In the genomic region with DNA sequence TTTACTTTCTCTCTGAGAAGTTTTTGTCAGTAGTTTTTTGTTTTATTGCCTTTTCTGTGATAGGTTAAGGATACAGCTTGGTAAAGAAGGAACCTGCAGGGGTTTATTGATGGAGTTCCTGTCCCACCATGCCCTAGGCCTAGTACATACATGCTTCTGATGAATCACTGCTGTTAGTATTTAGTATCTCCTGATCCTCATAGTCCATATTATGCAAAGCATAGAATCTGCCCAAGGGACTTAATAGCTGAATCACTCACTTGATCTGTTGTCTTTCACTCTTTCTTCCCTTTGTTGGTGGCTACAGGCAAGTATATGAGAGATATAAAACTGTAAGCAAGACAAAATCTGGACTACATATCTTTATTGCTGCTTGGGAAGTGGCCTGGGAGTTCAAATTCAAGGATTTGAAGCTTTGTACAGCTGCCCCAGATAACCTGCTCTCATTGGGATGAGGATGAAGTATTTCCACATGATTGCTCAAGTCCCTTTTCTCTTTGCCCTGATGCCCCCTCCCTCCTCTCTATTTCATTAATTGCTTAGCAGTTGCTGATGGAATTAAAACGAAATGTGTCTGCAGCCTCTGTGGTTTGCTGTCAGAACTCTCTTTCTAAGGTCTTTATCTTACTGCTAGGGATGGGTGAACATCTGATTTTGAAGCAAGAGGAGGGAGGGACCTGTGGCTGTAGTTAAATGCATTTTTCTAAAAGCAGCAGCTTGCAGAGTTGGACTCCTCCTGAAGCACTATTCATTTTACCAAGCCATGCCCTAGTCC, we compare ENCODE assay signal across 10 cellular contexts.
DNase-seq lines count a peak whose midpoint lies in the region; ATAC-seq and TF ChIP-seq lines count a peak whose summit lies in the region.
"Had no signal": no experiment of that assay in that cellular context is flagged by ENCODE, and none has a peak within 500 bp of the region (broad histone marks: within the 10 kb centered on the region; RNA-seq: fewer than 3 reads in every experiment).

No MANE protein-coding gene starts in this region.

- H3K36me3 ChIP-seq in DND-41 (ENCODE audit: insufficient read depth, low read length) (peaks cover 2% of the 10 kb centered on the region; the same call in 1 of the 2 replicates), OCI-LY1 (ENCODE audit: insufficient read depth, low read length) (no peaks in the 10 kb centered on the region)
- H3K36me3 ChIP-seq: neutrophil had no signal

- DNase-seq in DND-41 (no peak), dorsolateral prefrontal cortex (no peak), non-pigmented ciliary epithelial cell (ENCODE audit: low read depth) (peak; percentile 20), NCI-H69 (lab: John Stamatoyannopoulos, UW) (no peak), cerebellum (ENCODE audit: low spot score) (no peak), nucleus accumbens (lab: John Stamatoyannopoulos, UW) (no peak)
- DNase-seq: activated CD8-positive, alpha-beta memory T cell treated with anti-CD3 and anti-CD28 coated beads, Interleukin-2, amount 50 U/mL, for 48 hours had no signal

- H3K4me1 ChIP-seq in DND-41 (ENCODE audit: insufficient read depth, low read length) (no peaks in the 10 kb centered on the region), OCI-LY1 (ENCODE audit: insufficient read depth, low read length, severe bottlenecking) (peaks cover 26% of the 10 kb centered on the region)

- H2AFZ ChIP-seq in DND-41 (ENCODE audit: low read depth, low read length) (no peak overlapping the region), OCI-LY1 (ENCODE audit: low read length) (no peak overlapping the region)

- intact Hi-C loops in dorsolateral prefrontal cortex (cut with DNase I): no loop called here

- H3K9me3 ChIP-seq in DND-41 (ENCODE audit: insufficient read depth, low read length, severe bottlenecking) (peaks cover under 1% of the 10 kb centered on the region), OCI-LY1 (ENCODE audit: low read length) (no peaks in the 10 kb centered on the region)
- H3K9me3 ChIP-seq: neutrophil had no signal

- ATAC-seq in DND-41 (ENCODE audit: insufficient read depth, low read depth): peak; percentile 22; the same call in 1 of the 3 replicates
- no peak for ATAC-seq in HG03025 (IDR thresholded peaks at IDR 0.05; ENCODE audit: low FRiP score, unreplicated experiment)

- H3K27me3 ChIP-seq in DND-41 (ENCODE audit: insufficient read depth, low read length, poor library complexity): no peaks in the 10 kb centered on the region
- no peaks in the 10 kb centered on the region for H3K27me3 ChIP-seq in OCI-LY1 (ENCODE audit: insufficient read depth, low read length)
- H3K27me3 ChIP-seq in dorsolateral prefrontal cortex: no peaks in the 10 kb centered on the region
- H3K27me3 ChIP-seq: neutrophil had no signal

- no peaks in the 10 kb centered on the region for H3F3A ChIP-seq in OCI-LY1 (ENCODE audit: insufficient read depth, low read length)

- H3K79me2 ChIP-seq in DND-41 (ENCODE audit: insufficient read depth, low read length) (peaks cover 59% of the 10 kb centered on the region), OCI-LY1 (ENCODE audit: insufficient read depth, low read length) (peaks cover 30% of the 10 kb centered on the region)

- H4K20me1 ChIP-seq in DND-41 (ENCODE audit: insufficient read depth, low read length) (peaks cover 2% of the 10 kb centered on the region; the same call in 1 of the 2 replicates), OCI-LY1 (ENCODE audit: insufficient read depth, low read length) (no peaks in the 10 kb centered on the region)

- no peak overlapping the region for H3K9ac ChIP-seq in DND-41 (ENCODE audit: low read depth, low read length)
- no peak overlapping the region for H3K9ac ChIP-seq in OCI-LY1 (ENCODE audit: low read length)

- H3K27ac ChIP-seq in DND-41 (ENCODE audit: low read length) (no peak overlapping the region), OCI-LY1 (ENCODE audit: low read depth, low read length, poor library complexity, severe bottlenecking) (peak overlapping the region; percentile 29), dorsolateral prefrontal cortex (peak overlapping the region in 31 of 59 donors; percentile 6 to 73 (median 31))
- H3K27ac ChIP-seq: neutrophil had no signal

- H3K4me3 ChIP-seq in DND-41 (ENCODE audit: low read depth in 1 of 2, low read length in 2 of 2) (no peak overlapping the region), OCI-LY1 (ENCODE audit: low read depth, low read length, poor library complexity, severe bottlenecking) (no peak overlapping the region), dorsolateral prefrontal cortex (no peak overlapping the region)

- no peaks in the 10 kb centered on the region for H3K9me2 ChIP-seq in OCI-LY1 (ENCODE audit: low read depth, low read length)

- TF ChIP-seq CTCF in DND-41 (IDR thresholded peaks at IDR 0.05; ENCODE audit: borderline replicate concordance, extremely low read depth, low read length, poor library complexity, severe bottlenecking): no peak
- no peak for TF ChIP-seq CTCF in OCI-LY1 (IDR thresholded peaks at IDR 0.05; ENCODE audit: low read length)
- TF ChIP-seq CTCF in dorsolateral prefrontal cortex (IDR thresholded peaks at IDR 0.05 in 54 of 56, conservative IDR thresholded peaks at IDR 0.05 in 2 of 56; ENCODE audit: low read depth in 1 of 56, partially characterized antibody in 56 of 56): no peak

- H3K4me2 ChIP-seq in DND-41 (ENCODE audit: insufficient read depth, low read length): no peak overlapping the region
- no peak overlapping the region for H3K4me2 ChIP-seq in OCI-LY1 (ENCODE audit: low read length)
